ENCODE assay signal across 1 cellular context in genomic region chr5:150299571-150300327, GRCh38.
TF ChIP-seq lines count a peak whose summit lies in the region.

No MANE protein-coding gene starts in this region.

TF ChIP-seq in GM23338, 12 proteins besides CTCF, POLR2A, EP300 and RAD21 (continued from another document):
- TF ChIP-seq, protein P1, sequence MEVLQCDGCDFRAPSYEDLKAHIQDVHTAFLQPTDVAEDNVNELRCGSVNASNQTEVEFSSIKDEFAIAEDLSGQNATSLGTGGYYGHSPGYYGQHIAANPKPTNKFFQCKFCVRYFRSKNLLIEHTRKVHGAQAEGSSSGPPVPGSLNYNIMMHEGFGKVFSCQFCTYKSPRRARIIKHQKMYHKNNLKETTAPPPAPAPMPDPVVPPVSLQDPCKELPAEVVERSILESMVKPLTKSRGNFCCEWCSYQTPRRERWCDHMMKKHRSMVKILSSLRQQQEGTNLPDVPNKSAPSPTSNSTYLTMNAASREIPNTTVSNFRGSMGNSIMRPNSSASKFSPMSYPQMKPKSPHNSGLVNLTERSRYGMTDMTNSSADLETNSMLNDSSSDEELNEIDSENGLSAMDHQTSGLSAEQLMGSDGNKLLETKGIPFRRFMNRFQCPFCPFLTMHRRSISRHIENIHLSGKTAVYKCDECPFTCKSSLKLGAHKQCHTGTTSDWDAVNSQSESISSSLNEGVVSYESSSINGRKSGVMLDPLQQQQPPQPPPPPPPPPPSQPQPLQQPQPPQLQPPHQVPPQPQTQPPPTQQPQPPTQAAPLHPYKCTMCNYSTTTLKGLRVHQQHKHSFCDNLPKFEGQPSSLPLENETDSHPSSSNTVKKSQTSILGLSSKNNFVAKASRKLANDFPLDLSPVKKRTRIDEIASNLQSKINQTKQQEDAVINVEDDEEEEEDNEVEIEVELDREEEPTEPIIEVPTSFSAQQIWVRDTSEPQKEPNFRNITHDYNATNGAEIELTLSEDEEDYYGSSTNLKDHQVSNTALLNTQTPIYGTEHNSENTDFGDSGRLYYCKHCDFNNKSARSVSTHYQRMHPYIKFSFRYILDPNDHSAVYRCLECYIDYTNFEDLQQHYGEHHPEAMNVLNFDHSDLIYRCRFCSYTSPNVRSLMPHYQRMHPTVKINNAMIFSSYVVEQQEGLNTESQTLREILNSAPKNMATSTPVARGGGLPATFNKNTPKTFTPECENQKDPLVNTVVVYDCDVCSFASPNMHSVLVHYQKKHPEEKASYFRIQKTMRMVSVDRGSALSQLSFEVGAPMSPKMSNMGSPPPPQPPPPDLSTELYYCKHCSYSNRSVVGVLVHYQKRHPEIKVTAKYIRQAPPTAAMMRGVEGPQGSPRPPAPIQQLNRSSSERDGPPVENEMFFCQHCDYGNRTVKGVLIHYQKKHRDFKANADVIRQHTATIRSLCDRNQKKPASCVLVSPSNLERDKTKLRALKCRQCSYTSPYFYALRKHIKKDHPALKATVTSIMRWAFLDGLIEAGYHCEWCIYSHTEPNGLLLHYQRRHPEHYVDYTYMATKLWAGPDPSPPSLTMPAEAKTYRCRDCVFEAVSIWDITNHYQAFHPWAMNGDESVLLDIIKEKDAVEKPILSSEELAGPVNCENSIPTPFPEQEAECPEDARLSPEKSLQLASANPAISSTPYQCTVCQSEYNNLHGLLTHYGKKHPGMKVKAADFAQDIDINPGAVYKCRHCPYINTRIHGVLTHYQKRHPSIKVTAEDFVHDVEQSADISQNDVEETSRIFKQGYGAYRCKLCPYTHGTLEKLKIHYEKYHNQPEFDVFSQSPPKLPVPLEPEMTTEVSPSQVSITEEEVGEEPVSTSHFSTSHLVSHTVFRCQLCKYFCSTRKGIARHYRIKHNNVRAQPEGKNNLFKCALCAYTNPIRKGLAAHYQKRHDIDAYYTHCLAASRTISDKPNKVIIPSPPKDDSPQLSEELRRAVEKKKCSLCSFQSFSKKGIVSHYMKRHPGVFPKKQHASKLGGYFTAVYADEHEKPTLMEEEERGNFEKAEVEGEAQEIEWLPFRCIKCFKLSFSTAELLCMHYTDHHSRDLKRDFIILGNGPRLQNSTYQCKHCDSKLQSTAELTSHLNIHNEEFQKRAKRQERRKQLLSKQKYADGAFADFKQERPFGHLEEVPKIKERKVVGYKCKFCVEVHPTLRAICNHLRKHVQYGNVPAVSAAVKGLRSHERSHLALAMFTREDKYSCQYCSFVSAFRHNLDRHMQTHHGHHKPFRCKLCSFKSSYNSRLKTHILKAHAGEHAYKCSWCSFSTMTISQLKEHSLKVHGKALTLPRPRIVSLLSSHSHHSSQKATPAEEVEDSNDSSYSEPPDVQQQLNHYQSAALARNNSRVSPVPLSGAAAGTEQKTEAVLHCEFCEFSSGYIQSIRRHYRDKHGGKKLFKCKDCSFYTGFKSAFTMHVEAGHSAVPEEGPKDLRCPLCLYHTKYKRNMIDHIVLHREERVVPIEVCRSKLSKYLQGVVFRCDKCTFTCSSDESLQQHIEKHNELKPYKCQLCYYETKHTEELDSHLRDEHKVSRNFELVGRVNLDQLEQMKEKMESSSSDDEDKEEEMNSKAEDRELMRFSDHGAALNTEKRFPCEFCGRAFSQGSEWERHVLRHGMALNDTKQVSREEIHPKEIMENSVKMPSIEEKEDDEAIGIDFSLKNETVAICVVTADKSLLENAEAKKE (CRISPR knock-in tag; IDR thresholded peaks at IDR 0.05) = no peak
- TF ChIP-seq STAT1 (IDR thresholded peaks at IDR 0.05; ENCODE audit: unreplicated experiment) = no peak
- no peak for TF ChIP-seq ZNF331 (CRISPR knock-in tag; IDR thresholded peaks at IDR 0.05; ENCODE audit: low read depth)
- TF ChIP-seq JUNB (IDR thresholded peaks at IDR 0.05; ENCODE audit: unreplicated experiment) = no peak
- TF ChIP-seq, protein P2, sequence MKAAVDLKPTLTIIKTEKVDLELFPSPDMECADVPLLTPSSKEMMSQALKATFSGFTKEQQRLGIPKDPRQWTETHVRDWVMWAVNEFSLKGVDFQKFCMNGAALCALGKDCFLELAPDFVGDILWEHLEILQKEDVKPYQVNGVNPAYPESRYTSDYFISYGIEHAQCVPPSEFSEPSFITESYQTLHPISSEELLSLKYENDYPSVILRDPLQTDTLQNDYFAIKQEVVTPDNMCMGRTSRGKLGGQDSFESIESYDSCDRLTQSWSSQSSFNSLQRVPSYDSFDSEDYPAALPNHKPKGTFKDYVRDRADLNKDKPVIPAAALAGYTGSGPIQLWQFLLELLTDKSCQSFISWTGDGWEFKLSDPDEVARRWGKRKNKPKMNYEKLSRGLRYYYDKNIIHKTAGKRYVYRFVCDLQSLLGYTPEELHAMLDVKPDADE (IDR thresholded peaks at IDR 0.05) = no peak
- TF ChIP-seq NANOG (IDR thresholded peaks at IDR 0.05; ENCODE audit: borderline replicate concordance) = no peak
- TF ChIP-seq REST (IDR thresholded peaks at IDR 0.05; ENCODE audit: unreplicated experiment) = no peak
TF ChIP-seq in GM23338: peak in this region for 0.
